Comparison of ENCODE assay signal across 13 cellular contexts in genomic region chr6:130928993-130929678, GRCh38.
A peak's percentile ranks its signal among the peaks of the same experiment; 100 is the strongest.
DNase-seq lines count a peak whose midpoint lies in the region; ATAC-seq and TF ChIP-seq lines count a peak whose summit lies in the region.
"Had no signal": no experiment of that assay in that cellular context is flagged by ENCODE, and none has a peak within 500 bp of the region (broad histone marks: within the 10 kb centered on the region; RNA-seq: fewer than 3 reads in every experiment).

No MANE protein-coding gene starts in this region.

- no peak overlapping the region for H2BK15ac ChIP-seq in H9 (ENCODE audit: low read depth, low read length)

- H3T11ph ChIP-seq in H9 (ENCODE audit: low read length) = no peak overlapping the region

- no peak overlapping the region for H2BK120ac ChIP-seq in H9 (ENCODE audit: low read depth, low read length, poor library complexity, severe bottlenecking)

- TF ChIP-seq POLR2A in heart left ventricle (IDR thresholded peaks at IDR 0.05) = no peak

- no peak overlapping the region for H4K5ac ChIP-seq in H9 (ENCODE audit: insufficient read length, low read depth, low read length)

- TF ChIP-seq CTCF in heart left ventricle (IDR thresholded peaks at IDR 0.05) (no peak), H9 (conservative IDR thresholded peaks at IDR 0.05) (no peak)

- peaks cover 5 to 16% (median 6%) of the 10 kb centered on the region in 3 experiments for H3K36me3 Mint-ChIP-seq in H9 (ENCODE audit: insufficient read depth in 1 of 3, low read depth in 3 of 3)

- H3K4me1 ChIP-seq in heart left ventricle (peaks cover 0 to 44% (median 9%) of the 10 kb centered on the region in 12 donors), H9 (ENCODE audit: insufficient read depth, low read length) (peaks cover 2% of the 10 kb centered on the region; the same call in 1 of the 2 replicates)

- H3K27me3 Mint-ChIP-seq in H9 (ENCODE audit: low read depth) = no peaks in the 10 kb centered on the region
- H3K27me3 Mint-ChIP-seq: activated naive CD8-positive, alpha-beta T cell treated with anti-CD3 and anti-CD28 coated beads, Interleukin-2, amount 10 ng/mL, durations not matched to agents 7 days and 5 days; CD4-positive, alpha-beta T cell; stimulated activated naive CD8-positive, alpha-beta T cell treated with anti-CD3 and anti-CD28 coated beads, Interleukin-15, Interleukin-2, amounts not matched to agents 100 ng/mL and 50 ng/mL, for 24 hours had no signal

- intact Hi-C loops in heart left ventricle (cut with DNase I) (no loop called here), sciatic nerve (cut with DNase I) (no loop called here)

- no peak overlapping the region for H4K8ac ChIP-seq in H9 (replicated peaks; ENCODE audit: insufficient read length, low read depth, low read length)

- H3K9ac ChIP-seq in H9 (ENCODE audit: extremely low read depth, insufficient read length, low read length) = no peak overlapping the region

- H3K4me2 ChIP-seq in H9 (ENCODE audit: insufficient read depth, insufficient read length, low read length) = no peak overlapping the region

- H2BK12ac ChIP-seq in H9 (ENCODE audit: insufficient read length, low read depth, low read length) = no peak overlapping the region

- peak overlapping the region in 1 of 12 donors; percentile 16 for H3K4me3 ChIP-seq in heart left ventricle

- ATAC-seq in heart left ventricle = peak in 3 of 4 donors; percentile 36 to 79 (median 52)
- peak; percentile 46 for ATAC-seq in sciatic nerve

- H2AK5ac ChIP-seq in H9 (ENCODE audit: insufficient read length, low read length) = no peak overlapping the region

- H2BK20ac ChIP-seq in H9 (ENCODE audit: low read depth, low read length, poor library complexity, severe bottlenecking) = no peak overlapping the region

- no peaks in the 10 kb centered on the region for H3K23me2 ChIP-seq in H9 (ENCODE audit: insufficient read length, low read depth, low read length, poor library complexity, severe bottlenecking)

- no peak overlapping the region for H3K4ac ChIP-seq in H9 (ENCODE audit: low read depth, low read length)

- no peak overlapping the region for H3K23ac ChIP-seq in H9 (ENCODE audit: insufficient read length, low read depth, low read length)

- H3K9me3 Mint-ChIP-seq in H9 = peaks cover 3 to 5% of the 10 kb centered on the region in 2 experiments; a peak in 3 of 5 replicates

- 55 to 69% (median 57%) methylated on average over 7 of the region's 7 CpGs for WGBS in heart left ventricle, 4 donors
- no CpG with 5 or more reads among the region's 7 CpGs for WGBS in H9 (ENCODE audit: extremely low coverage, insufficient read length, low lambda C conversion rate)

- peaks cover 0 to 15% (median 3%) of the 10 kb centered on the region in 9 donors for H3K36me3 ChIP-seq in heart left ventricle

- no peaks in the 10 kb centered on the region for H4K20me1 ChIP-seq in H9 (ENCODE audit: control insufficient read depth, insufficient read depth, insufficient read length)

- peaks cover 13 to 16% of the 10 kb centered on the region in 2 experiments for H3K4me1 Mint-ChIP-seq in H9
- H3K4me1 Mint-ChIP-seq: activated naive CD8-positive, alpha-beta T cell treated with anti-CD3 and anti-CD28 coated beads, Interleukin-2, amount 10 ng/mL, durations not matched to agents 7 days and 5 days had no signal

- no peak overlapping the region for H4K91ac ChIP-seq in H9 (ENCODE audit: insufficient read length, low read depth, low read length)

- H3K27ac Mint-ChIP-seq in H9 = no peak overlapping the region; a peak in 1 of 7 replicates
- H3K27ac Mint-ChIP-seq: activated naive CD8-positive, alpha-beta T cell treated with anti-CD3 and anti-CD28 coated beads, Interleukin-2, amount 10 ng/mL, durations not matched to agents 7 days and 5 days; CD4-positive, alpha-beta T cell; stimulated activated naive CD8-positive, alpha-beta T cell treated with anti-CD3 and anti-CD28 coated beads, Interleukin-15, Interleukin-2, amounts not matched to agents 100 ng/mL and 50 ng/mL, for 24 hours had no signal

- DNase-seq in EL (peak; percentile 51), heart left ventricle (no peak), sciatic nerve (ENCODE audit: low spot score) (no peak), activated T-cell treated with anti-CD3 and anti-CD28 coated beads for 4 hours (no peak), H9 (no peak), NCI-H2081 (lab: John Stamatoyannopoulos, UW) (no peak), activated gamma-delta T cell treated with Interleukin-2 at 50 U/mL for 16 hours (no peak)
- DNase-seq: activated naive CD8-positive, alpha-beta T cell treated with anti-CD3 and anti-CD28 coated beads, Interleukin-2, amount 10 ng/mL, durations not matched to agents 7 days and 5 days; CD4-positive, alpha-beta T cell; NCI-H1436; NCI-H748 treated with DMSO at 0.1 percent for 48 hours had no signal

- no peak overlapping the region for H3K14ac ChIP-seq in H9 (ENCODE audit: insufficient read depth, low read length)

- H2BK5ac ChIP-seq in H9 (ENCODE audit: insufficient read length, low read length) = no peak overlapping the region

- H2AFZ ChIP-seq in H9 (ENCODE audit: low read length) = no peak overlapping the region

- H3K9me3 ChIP-seq in heart left ventricle = peaks cover 0 to 6% (median 0%) of the 10 kb centered on the region in 12 donors
- no peaks in the 10 kb centered on the region for H3K9me3 ChIP-seq in H9 (ENCODE audit: control insufficient read depth, low read depth, low read length)

- H3K18ac ChIP-seq in H9 (ENCODE audit: insufficient read length, low read depth, low read length) = no peak overlapping the region

- H3K27ac ChIP-seq in angular gyrus (ENCODE audit: low read depth, low read length) (peak overlapping the region; percentile 76), heart left ventricle (peak overlapping the region in 3 of 12 donors; percentile 3 to 69 (median 31)), H9 (ENCODE audit: insufficient read length, low read depth, low read length) (no peak overlapping the region)

- H3K79me2 ChIP-seq in H9 (ENCODE audit: insufficient read depth, low read length) = no peaks in the 10 kb centered on the region

- H3K4me3 Mint-ChIP-seq in H9 = no peak overlapping the region
- H3K4me3 Mint-ChIP-seq: activated naive CD8-positive, alpha-beta T cell treated with anti-CD3 and anti-CD28 coated beads, Interleukin-2, amount 10 ng/mL, durations not matched to agents 7 days and 5 days; CD4-positive, alpha-beta T cell; stimulated activated naive CD8-positive, alpha-beta T cell treated with anti-CD3 and anti-CD28 coated beads, Interleukin-15, Interleukin-2, amounts not matched to agents 100 ng/mL and 50 ng/mL, for 24 hours had no signal

- no peaks in the 10 kb centered on the region for H3K79me1 ChIP-seq in H9 (ENCODE audit: insufficient read depth, low read depth, low read length, poor library complexity, severe bottlenecking)

- H3K56ac ChIP-seq in H9 (ENCODE audit: insufficient read length, low read depth, low read length) = no peak overlapping the region

- no peaks in the 10 kb centered on the region for H3K27me3 ChIP-seq in heart left ventricle
- H3K27me3 ChIP-seq in H9 (ENCODE audit: insufficient read depth, low read length) = no peaks in the 10 kb centered on the region
